1 cellular context compared by ENCODE assay signal in the genomic region with DNA sequence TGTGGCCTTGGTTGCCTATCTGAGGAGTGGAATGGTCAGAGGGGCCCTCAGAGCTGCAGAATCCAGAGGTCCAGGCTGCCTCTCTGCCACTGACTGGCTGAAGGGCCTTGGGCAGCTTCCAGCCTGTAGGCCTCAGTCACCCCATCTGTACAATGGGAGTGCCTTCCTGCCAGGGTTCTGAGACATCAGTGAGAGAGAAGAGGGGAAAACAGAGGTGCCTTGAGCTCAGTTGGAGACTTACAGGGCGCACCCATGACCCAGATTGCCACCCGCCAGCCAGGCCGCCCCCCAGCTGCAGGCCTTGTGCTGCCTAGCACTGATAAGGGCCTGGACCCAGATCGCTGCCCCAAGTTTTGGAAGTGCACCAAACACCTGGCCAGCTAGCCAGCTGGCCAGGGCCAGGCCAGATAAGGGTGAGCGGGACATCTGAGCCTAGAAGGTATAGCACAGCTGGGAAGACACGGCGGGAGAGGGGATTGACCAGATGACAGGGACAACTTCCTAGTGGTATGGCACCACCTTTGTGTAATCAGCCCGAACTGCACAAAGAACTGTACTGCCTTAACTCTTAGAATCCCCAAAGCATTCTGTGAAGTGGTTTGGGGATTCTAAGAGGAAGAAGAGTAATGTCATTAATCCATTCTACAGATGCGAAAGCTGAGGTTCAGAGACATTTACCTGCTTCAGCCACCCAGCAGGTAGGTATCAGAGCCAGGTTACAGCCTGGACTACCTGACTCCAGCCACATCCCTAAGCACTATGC.
A peak's percentile ranks its signal among the peaks of the same experiment; 100 is the strongest.
TF ChIP-seq lines count a peak whose summit lies in the region.

No MANE protein-coding gene starts in this region.

TF ChIP-seq in K562, 482 proteins besides CTCF, POLR2A, EP300 and RAD21 (continued from another document and continues in another):
- TF ChIP-seq, protein P1, sequence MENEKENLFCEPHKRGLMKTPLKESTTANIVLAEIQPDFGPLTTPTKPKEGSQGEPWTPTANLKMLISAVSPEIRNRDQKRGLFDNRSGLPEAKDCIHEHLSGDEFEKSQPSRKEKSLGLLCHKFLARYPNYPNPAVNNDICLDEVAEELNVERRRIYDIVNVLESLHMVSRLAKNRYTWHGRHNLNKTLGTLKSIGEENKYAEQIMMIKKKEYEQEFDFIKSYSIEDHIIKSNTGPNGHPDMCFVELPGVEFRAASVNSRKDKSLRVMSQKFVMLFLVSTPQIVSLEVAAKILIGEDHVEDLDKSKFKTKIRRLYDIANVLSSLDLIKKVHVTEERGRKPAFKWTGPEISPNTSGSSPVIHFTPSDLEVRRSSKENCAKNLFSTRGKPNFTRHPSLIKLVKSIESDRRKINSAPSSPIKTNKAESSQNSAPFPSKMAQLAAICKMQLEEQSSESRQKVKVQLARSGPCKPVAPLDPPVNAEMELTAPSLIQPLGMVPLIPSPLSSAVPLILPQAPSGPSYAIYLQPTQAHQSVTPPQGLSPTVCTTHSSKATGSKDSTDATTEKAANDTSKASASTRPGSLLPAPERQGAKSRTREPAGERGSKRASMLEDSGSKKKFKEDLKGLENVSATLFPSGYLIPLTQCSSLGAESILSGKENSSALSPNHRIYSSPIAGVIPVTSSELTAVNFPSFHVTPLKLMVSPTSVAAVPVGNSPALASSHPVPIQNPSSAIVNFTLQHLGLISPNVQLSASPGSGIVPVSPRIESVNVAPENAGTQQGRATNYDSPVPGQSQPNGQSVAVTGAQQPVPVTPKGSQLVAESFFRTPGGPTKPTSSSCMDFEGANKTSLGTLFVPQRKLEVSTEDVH (IDR thresholded peaks at IDR 0.05; ENCODE audit: low read depth, partially characterized antibody), result peak; percentile 34
- TF ChIP-seq NFXL1 (CRISPR knock-in tag; IDR thresholded peaks at IDR 0.05), result no peak
- peak; percentile 77 to 90; a peak in 3 of 4 replicates for TF ChIP-seq RCOR1 (IDR thresholded peaks at IDR 0.05; ENCODE audit: borderline replicate concordance in 1 of 2, low read depth in 2 of 2, low read length in 2 of 2)
- TF ChIP-seq, protein P2, sequence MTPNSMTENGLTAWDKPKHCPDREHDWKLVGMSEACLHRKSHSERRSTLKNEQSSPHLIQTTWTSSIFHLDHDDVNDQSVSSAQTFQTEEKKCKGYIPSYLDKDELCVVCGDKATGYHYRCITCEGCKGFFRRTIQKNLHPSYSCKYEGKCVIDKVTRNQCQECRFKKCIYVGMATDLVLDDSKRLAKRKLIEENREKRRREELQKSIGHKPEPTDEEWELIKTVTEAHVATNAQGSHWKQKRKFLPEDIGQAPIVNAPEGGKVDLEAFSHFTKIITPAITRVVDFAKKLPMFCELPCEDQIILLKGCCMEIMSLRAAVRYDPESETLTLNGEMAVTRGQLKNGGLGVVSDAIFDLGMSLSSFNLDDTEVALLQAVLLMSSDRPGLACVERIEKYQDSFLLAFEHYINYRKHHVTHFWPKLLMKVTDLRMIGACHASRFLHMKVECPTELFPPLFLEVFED (CRISPR knock-in tag; conservative IDR thresholded peaks at IDR 0.05), result no peak; the same call in 1 of the 2 replicates
- peak; percentile 100 for TF ChIP-seq HMGN3 (IDR thresholded peaks at IDR 0.05; ENCODE audit: borderline replicate concordance, extremely low read depth, insufficient read length, low read depth, low read length)
- TF ChIP-seq, protein P3, sequence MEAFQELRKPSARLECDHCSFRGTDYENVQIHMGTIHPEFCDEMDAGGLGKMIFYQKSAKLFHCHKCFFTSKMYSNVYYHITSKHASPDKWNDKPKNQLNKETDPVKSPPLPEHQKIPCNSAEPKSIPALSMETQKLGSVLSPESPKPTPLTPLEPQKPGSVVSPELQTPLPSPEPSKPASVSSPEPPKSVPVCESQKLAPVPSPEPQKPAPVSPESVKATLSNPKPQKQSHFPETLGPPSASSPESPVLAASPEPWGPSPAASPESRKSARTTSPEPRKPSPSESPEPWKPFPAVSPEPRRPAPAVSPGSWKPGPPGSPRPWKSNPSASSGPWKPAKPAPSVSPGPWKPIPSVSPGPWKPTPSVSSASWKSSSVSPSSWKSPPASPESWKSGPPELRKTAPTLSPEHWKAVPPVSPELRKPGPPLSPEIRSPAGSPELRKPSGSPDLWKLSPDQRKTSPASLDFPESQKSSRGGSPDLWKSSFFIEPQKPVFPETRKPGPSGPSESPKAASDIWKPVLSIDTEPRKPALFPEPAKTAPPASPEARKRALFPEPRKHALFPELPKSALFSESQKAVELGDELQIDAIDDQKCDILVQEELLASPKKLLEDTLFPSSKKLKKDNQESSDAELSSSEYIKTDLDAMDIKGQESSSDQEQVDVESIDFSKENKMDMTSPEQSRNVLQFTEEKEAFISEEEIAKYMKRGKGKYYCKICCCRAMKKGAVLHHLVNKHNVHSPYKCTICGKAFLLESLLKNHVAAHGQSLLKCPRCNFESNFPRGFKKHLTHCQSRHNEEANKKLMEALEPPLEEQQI (IDR thresholded peaks at IDR 0.05), result no peak; the same call in none of the 2 replicates
- TF ChIP-seq KDM5B (IDR thresholded peaks at IDR 0.05; ENCODE audit: insufficient replicate concordance, low read depth, low read length), result no peak
- TF ChIP-seq TSC22D4 (tag; IDR thresholded peaks at IDR 0.05), result no peak
- TF ChIP-seq ZNF436 (CRISPR knock-in tag; IDR thresholded peaks at IDR 0.05), result no peak
- TF ChIP-seq, protein P4, sequence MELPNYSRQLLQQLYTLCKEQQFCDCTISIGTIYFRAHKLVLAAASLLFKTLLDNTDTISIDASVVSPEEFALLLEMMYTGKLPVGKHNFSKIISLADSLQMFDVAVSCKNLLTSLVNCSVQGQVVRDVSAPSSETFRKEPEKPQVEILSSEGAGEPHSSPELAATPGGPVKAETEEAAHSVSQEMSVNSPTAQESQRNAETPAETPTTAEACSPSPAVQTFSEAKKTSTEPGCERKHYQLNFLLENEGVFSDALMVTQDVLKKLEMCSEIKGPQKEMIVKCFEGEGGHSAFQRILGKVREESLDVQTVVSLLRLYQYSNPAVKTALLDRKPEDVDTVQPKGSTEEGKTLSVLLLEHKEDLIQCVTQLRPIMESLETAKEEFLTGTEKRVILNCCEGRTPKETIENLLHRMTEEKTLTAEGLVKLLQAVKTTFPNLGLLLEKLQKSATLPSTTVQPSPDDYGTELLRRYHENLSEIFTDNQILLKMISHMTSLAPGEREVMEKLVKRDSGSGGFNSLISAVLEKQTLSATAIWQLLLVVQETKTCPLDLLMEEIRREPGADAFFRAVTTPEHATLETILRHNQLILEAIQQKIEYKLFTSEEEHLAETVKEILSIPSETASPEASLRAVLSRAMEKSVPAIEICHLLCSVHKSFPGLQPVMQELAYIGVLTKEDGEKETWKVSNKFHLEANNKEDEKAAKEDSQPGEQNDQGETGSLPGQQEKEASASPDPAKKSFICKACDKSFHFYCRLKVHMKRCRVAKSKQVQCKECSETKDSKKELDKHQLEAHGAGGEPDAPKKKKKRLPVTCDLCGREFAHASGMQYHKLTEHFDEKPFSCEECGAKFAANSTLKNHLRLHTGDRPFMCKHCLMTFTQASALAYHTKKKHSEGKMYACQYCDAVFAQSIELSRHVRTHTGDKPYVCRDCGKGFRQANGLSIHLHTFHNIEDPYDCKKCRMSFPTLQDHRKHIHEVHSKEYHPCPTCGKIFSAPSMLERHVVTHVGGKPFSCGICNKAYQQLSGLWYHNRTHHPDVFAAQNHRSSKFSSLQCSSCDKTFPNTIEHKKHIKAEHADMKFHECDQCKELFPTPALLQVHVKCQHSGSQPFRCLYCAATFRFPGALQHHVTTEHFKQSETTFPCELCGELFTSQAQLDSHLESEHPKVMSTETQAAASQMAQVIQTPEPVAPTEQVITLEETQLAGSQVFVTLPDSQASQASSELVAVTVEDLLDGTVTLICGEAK (IDR thresholded peaks at IDR 0.05), result no peak
- TF ChIP-seq, protein P4 (CRISPR knock-in tag; IDR thresholded peaks at IDR 0.05), result no peak
- TF ChIP-seq HMG20B (CRISPR knock-in tag; IDR thresholded peaks at IDR 0.05), result no peak
- TF ChIP-seq GABPB2 (CRISPR knock-in tag; conservative IDR thresholded peaks at IDR 0.05), result no peak
- TF ChIP-seq MAFF (IDR thresholded peaks at IDR 0.05; ENCODE audit: low read length), result no peak
- TF ChIP-seq, protein P5, sequence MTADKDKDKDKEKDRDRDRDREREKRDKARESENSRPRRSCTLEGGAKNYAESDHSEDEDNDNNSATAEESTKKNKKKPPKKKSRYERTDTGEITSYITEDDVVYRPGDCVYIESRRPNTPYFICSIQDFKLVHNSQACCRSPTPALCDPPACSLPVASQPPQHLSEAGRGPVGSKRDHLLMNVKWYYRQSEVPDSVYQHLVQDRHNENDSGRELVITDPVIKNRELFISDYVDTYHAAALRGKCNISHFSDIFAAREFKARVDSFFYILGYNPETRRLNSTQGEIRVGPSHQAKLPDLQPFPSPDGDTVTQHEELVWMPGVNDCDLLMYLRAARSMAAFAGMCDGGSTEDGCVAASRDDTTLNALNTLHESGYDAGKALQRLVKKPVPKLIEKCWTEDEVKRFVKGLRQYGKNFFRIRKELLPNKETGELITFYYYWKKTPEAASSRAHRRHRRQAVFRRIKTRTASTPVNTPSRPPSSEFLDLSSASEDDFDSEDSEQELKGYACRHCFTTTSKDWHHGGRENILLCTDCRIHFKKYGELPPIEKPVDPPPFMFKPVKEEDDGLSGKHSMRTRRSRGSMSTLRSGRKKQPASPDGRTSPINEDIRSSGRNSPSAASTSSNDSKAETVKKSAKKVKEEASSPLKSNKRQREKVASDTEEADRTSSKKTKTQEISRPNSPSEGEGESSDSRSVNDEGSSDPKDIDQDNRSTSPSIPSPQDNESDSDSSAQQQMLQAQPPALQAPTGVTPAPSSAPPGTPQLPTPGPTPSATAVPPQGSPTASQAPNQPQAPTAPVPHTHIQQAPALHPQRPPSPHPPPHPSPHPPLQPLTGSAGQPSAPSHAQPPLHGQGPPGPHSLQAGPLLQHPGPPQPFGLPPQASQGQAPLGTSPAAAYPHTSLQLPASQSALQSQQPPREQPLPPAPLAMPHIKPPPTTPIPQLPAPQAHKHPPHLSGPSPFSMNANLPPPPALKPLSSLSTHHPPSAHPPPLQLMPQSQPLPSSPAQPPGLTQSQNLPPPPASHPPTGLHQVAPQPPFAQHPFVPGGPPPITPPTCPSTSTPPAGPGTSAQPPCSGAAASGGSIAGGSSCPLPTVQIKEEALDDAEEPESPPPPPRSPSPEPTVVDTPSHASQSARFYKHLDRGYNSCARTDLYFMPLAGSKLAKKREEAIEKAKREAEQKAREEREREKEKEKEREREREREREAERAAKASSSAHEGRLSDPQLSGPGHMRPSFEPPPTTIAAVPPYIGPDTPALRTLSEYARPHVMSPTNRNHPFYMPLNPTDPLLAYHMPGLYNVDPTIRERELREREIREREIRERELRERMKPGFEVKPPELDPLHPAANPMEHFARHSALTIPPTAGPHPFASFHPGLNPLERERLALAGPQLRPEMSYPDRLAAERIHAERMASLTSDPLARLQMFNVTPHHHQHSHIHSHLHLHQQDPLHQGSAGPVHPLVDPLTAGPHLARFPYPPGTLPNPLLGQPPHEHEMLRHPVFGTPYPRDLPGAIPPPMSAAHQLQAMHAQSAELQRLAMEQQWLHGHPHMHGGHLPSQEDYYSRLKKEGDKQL (CRISPR knock-in tag; IDR thresholded peaks at IDR 0.05; ENCODE audit: borderline replicate concordance), result peak; percentile 98; the same call in 1 of the 2 replicates
- TF ChIP-seq ILF3 (IDR thresholded peaks at IDR 0.05; ENCODE audit: borderline replicate concordance), result no peak
- no peak for TF ChIP-seq RBM14 (IDR thresholded peaks at IDR 0.05; ENCODE audit: borderline replicate concordance, insufficient read depth, low read depth, low read length)
- TF ChIP-seq NR2C1 (IDR thresholded peaks at IDR 0.05), result peak; percentile 62; the same call in 1 of the 2 replicates
- peak; percentile 80 for TF ChIP-seq NR2C1 (tag; IDR thresholded peaks at IDR 0.05)
- peak; percentile 75; the same call in 1 of the 2 replicates for TF ChIP-seq RNF2 (IDR thresholded peaks at IDR 0.05)
- no peak for TF ChIP-seq XRCC4 (IDR thresholded peaks at IDR 0.05; ENCODE audit: extremely low read depth, insufficient read depth, insufficient read length)
- TF ChIP-seq MAFK (IDR thresholded peaks at IDR 0.05; ENCODE audit: low read length), result no peak; the same call in 1 of the 2 replicates
- no peak for TF ChIP-seq ZNF79 (CRISPR knock-in tag; IDR thresholded peaks at IDR 0.05; ENCODE audit: low read depth)
- no peak for TF ChIP-seq ZC3H11A (IDR thresholded peaks at IDR 0.05; ENCODE audit: low read depth, low read length)
- TF ChIP-seq, protein P6, sequence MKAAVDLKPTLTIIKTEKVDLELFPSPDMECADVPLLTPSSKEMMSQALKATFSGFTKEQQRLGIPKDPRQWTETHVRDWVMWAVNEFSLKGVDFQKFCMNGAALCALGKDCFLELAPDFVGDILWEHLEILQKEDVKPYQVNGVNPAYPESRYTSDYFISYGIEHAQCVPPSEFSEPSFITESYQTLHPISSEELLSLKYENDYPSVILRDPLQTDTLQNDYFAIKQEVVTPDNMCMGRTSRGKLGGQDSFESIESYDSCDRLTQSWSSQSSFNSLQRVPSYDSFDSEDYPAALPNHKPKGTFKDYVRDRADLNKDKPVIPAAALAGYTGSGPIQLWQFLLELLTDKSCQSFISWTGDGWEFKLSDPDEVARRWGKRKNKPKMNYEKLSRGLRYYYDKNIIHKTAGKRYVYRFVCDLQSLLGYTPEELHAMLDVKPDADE (conservative IDR thresholded peaks at IDR 0.05; ENCODE audit: control insufficient read depth, low read depth, low read length), result peak; percentile 99
- no peak for TF ChIP-seq BDP1 (IDR thresholded peaks at IDR 0.05; ENCODE audit: insufficient read depth, insufficient read length)
- TF ChIP-seq NFE2 (IDR thresholded peaks at IDR 0.05; ENCODE audit: low read depth), result peak; percentile 18; the same call in 1 of the 2 replicates
- TF ChIP-seq FOXJ2 (tag; IDR thresholded peaks at IDR 0.05), result 0 out of 2 replicates have a peak, but pooled peaks have one; percentile 29
- TF ChIP-seq NFIC (IDR thresholded peaks at IDR 0.05), result peak; percentile 100
- TF ChIP-seq SRSF9 (IDR thresholded peaks at IDR 0.05; ENCODE audit: borderline replicate concordance, low read depth, low read length), result no peak
- TF ChIP-seq BRF1 (IDR thresholded peaks at IDR 0.05; ENCODE audit: borderline replicate concordance, extremely low read depth, insufficient read length), result no peak
- TF ChIP-seq ADNP (tag; IDR thresholded peaks at IDR 0.05), result peak; percentile 98
